ENCODE assay signal across 12 cellular contexts in the genomic region with DNA sequence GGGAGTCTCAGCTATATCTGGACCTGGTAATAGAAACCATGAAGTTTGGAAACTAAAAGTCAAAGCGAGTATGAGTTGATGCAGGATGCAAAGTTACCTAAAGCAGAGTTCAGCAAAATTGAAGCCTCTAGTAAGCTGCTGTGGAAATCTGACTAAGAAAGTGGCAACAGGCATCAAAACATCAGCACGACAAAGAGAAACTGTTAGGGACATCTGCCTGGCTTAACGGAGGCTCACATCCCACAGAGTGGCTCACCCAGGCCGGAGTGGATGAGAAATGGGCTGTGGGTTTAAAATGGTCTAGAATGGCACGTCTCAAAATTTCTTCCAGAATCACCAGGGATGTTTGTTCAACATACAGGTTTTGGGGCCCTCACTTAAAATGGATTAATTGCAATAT.
DNase-seq lines count a peak whose midpoint lies in the region; TF ChIP-seq lines count a peak whose summit lies in the region.
"Had no signal": no experiment of that assay in that cellular context is flagged by ENCODE, and none has a peak within 500 bp of the region (broad histone marks: within the 10 kb centered on the region; RNA-seq: fewer than 3 reads in every experiment).

No MANE protein-coding gene starts in this region.

- H3K18ac ChIP-seq in H9 (ENCODE audit: insufficient read length, low read depth, low read length): no peak overlapping the region

- H3K4me2 ChIP-seq in H9 (ENCODE audit: insufficient read depth, insufficient read length, low read length) (no peak overlapping the region), neural progenitor cell (no peak overlapping the region)
- H3K4me2 ChIP-seq: A549 had no signal

- H3K27me3 Mint-ChIP-seq in H9 (ENCODE audit: low read depth): no peaks in the 10 kb centered on the region
- no peaks in the 10 kb centered on the region for H3K27me3 Mint-ChIP-seq in endodermal cell (ENCODE audit: insufficient read depth)
- H3K27me3 Mint-ChIP-seq in neural progenitor cell (ENCODE audit: insufficient read depth, low read depth): peaks cover 3% of the 10 kb centered on the region

- H3K27ac Mint-ChIP-seq in H9: peak overlapping the region in 2 of 3 experiments; percentile 25 to 45; a peak in 2 of 7 replicates
- no peak overlapping the region for H3K27ac Mint-ChIP-seq in endodermal cell
- H3K27ac Mint-ChIP-seq in neural progenitor cell: no peak overlapping the region
- H3K27ac Mint-ChIP-seq: CD4-positive, alpha-beta memory T cell had no signal

- H3K4me3 ChIP-seq in endodermal cell (ENCODE audit: low read length) (no peak overlapping the region), neural progenitor cell (no peak overlapping the region)
- H3K4me3 ChIP-seq: A549 had no signal

- H3K4me1 ChIP-seq in H9 (ENCODE audit: insufficient read depth, low read length) (no peaks in the 10 kb centered on the region), endodermal cell (ENCODE audit: control insufficient read depth, insufficient read depth, low read length) (no peaks in the 10 kb centered on the region), neural progenitor cell (no peaks in the 10 kb centered on the region)
- H3K4me1 ChIP-seq: A549, BE2C had no signal

- H3K79me2 ChIP-seq in H9 (ENCODE audit: insufficient read depth, low read length) (no peaks in the 10 kb centered on the region), neural progenitor cell (ENCODE audit: low read depth) (no peaks in the 10 kb centered on the region)

- no peaks in the 10 kb centered on the region for H3K36me3 Mint-ChIP-seq in H9 (ENCODE audit: insufficient read depth in 1 of 3, low read depth in 3 of 3)
- H3K36me3 Mint-ChIP-seq in endodermal cell (ENCODE audit: low read depth): no peaks in the 10 kb centered on the region
- no peaks in the 10 kb centered on the region for H3K36me3 Mint-ChIP-seq in neural progenitor cell
- H3K36me3 Mint-ChIP-seq: CD4-positive, alpha-beta memory T cell had no signal

- H3K56ac ChIP-seq in H9 (ENCODE audit: insufficient read length, low read depth, low read length): no peak overlapping the region

- no peak overlapping the region for H2BK20ac ChIP-seq in H9 (ENCODE audit: low read depth, low read length, poor library complexity, severe bottlenecking)

- no peak overlapping the region for H2BK5ac ChIP-seq in H9 (ENCODE audit: insufficient read length, low read length)

- H3K14ac ChIP-seq in H9 (ENCODE audit: insufficient read depth, low read length): no peak overlapping the region

- no peak overlapping the region for H2AFZ ChIP-seq in H9 (ENCODE audit: low read length)
- H2AFZ ChIP-seq in neural progenitor cell (replicated peaks): no peak overlapping the region

- no CpG with 5 or more reads among the region's 5 CpGs for WGBS in H9 (ENCODE audit: extremely low coverage, insufficient read length, low lambda C conversion rate)
- 68 to 72% methylated on average over 4 to 5 of the region's 5 CpGs for WGBS in endodermal cell (ENCODE audit: insufficient coverage in 1 of 2, insufficient read length in 1 of 2), 2 experiments

- H4K8ac ChIP-seq in H9 (replicated peaks; ENCODE audit: insufficient read length, low read depth, low read length): no peak overlapping the region

- no peak overlapping the region for H4K91ac ChIP-seq in H9 (ENCODE audit: insufficient read length, low read depth, low read length)

- no peak overlapping the region for H2BK120ac ChIP-seq in H9 (ENCODE audit: low read depth, low read length, poor library complexity, severe bottlenecking)

- H3K9me3 ChIP-seq in H9 (ENCODE audit: control insufficient read depth, low read depth, low read length): no peaks in the 10 kb centered on the region
- H3K9me3 ChIP-seq in endodermal cell (ENCODE audit: control insufficient read depth, low read length): no peaks in the 10 kb centered on the region
- H3K9me3 ChIP-seq in neural progenitor cell (ENCODE audit: low read depth): no peaks in the 10 kb centered on the region
- H3K9me3 ChIP-seq: A549, BE2C had no signal

- no peak overlapping the region for H4K5ac ChIP-seq in H9 (ENCODE audit: insufficient read length, low read depth, low read length)

- H3T11ph ChIP-seq in H9 (ENCODE audit: low read length): no peak overlapping the region

- H3K79me1 ChIP-seq in H9 (ENCODE audit: insufficient read depth, low read depth, low read length, poor library complexity, severe bottlenecking): no peaks in the 10 kb centered on the region

- no peak overlapping the region for H2BK12ac ChIP-seq in H9 (ENCODE audit: insufficient read length, low read depth, low read length)

- no peak for DNase-seq in H9
- peak; percentile 61 for DNase-seq in NCI-H69 (lab: John Stamatoyannopoulos, UW)
- peak; percentile 46 for DNase-seq in endodermal cell
- DNase-seq in T-helper 2 cell: no peak
- DNase-seq in neural progenitor cell (ENCODE audit: low spot score): no peak
- no peak for DNase-seq in stimulated activated CD4-positive, alpha-beta T cell treated with anti-CD3 and anti-CD28 coated beads, Interleukin-2, amount 100 ng/mL, for 24 hours
- DNase-seq: BE2C; CD4-positive, alpha-beta memory T cell; DND-41; GDM1 had no signal

- H3K9me3 Mint-ChIP-seq in H9 (no peaks in the 10 kb centered on the region), endodermal cell (no peaks in the 10 kb centered on the region), neural progenitor cell (no peaks in the 10 kb centered on the region)
- H3K9me3 Mint-ChIP-seq: CD4-positive, alpha-beta memory T cell had no signal

- H3K4me3 Mint-ChIP-seq in H9 (no peak overlapping the region), endodermal cell (no peak overlapping the region), neural progenitor cell (no peak overlapping the region)
- H3K4me3 Mint-ChIP-seq: CD4-positive, alpha-beta memory T cell had no signal

- no peak for TF ChIP-seq CTCF in H9 (conservative IDR thresholded peaks at IDR 0.05)
- TF ChIP-seq CTCF in endodermal cell (conservative IDR thresholded peaks at IDR 0.05): no peak
- TF ChIP-seq CTCF in neural progenitor cell (IDR thresholded peaks at IDR 0.05): no peak

- no peak overlapping the region for H3K27ac ChIP-seq in H9 (ENCODE audit: insufficient read length, low read depth, low read length)
- H3K27ac ChIP-seq in endodermal cell (ENCODE audit: low read depth, low read length): no peak overlapping the region
- H3K27ac ChIP-seq in neural progenitor cell: no peak overlapping the region
- H3K27ac ChIP-seq: A549, C4-2B had no signal

- no peak overlapping the region for H2AK5ac ChIP-seq in H9 (ENCODE audit: insufficient read length, low read length)

- H3K36me3 ChIP-seq in endodermal cell (ENCODE audit: control insufficient read depth, insufficient read depth, low read length): no peaks in the 10 kb centered on the region
- H3K36me3 ChIP-seq in neural progenitor cell: no peaks in the 10 kb centered on the region
- H3K36me3 ChIP-seq: BE2C had no signal

- no peaks in the 10 kb centered on the region for H4K20me1 ChIP-seq in H9 (ENCODE audit: control insufficient read depth, insufficient read depth, insufficient read length)
- H4K20me1 ChIP-seq in neural progenitor cell (ENCODE audit: low read depth): no peaks in the 10 kb centered on the region

- no peak overlapping the region for H2BK15ac ChIP-seq in H9 (ENCODE audit: low read depth, low read length)

- H3K27me3 ChIP-seq in H9 (ENCODE audit: insufficient read depth, low read length): no peaks in the 10 kb centered on the region
- H3K27me3 ChIP-seq in endodermal cell (ENCODE audit: control insufficient read depth, insufficient read depth, low read length, poor library complexity, severe bottlenecking): no peaks in the 10 kb centered on the region
- H3K27me3 ChIP-seq in neural progenitor cell: no peaks in the 10 kb centered on the region
- H3K27me3 ChIP-seq: BE2C had no signal

- H3K23me2 ChIP-seq in H9 (ENCODE audit: insufficient read length, low read depth, low read length, poor library complexity, severe bottlenecking): no peaks in the 10 kb centered on the region

- no peaks in the 10 kb centered on the region for H3F3A ChIP-seq in neural progenitor cell (ENCODE audit: low read depth)

- H3K4ac ChIP-seq in H9 (ENCODE audit: low read depth, low read length): no peak overlapping the region

- no peak overlapping the region for H3K23ac ChIP-seq in H9 (ENCODE audit: insufficient read length, low read depth, low read length)

- H3K4me1 Mint-ChIP-seq in H9 (no peaks in the 10 kb centered on the region; a peak in 2 of 4 replicates), endodermal cell (no peaks in the 10 kb centered on the region), neural progenitor cell (no peaks in the 10 kb centered on the region)
- H3K4me1 Mint-ChIP-seq: CD4-positive, alpha-beta memory T cell had no signal

- H3K9ac ChIP-seq in H9 (ENCODE audit: extremely low read depth, insufficient read length, low read length) (no peak overlapping the region), endodermal cell (ENCODE audit: extremely low read depth, low read length, poor library complexity, severe bottlenecking) (no peak overlapping the region), neural progenitor cell (no peak overlapping the region)

Comparison
In these comparisons a context has a peak if more than half of its experiments do, and no peak if none do; other contexts are left out.
1. DNase-seq: peak in NCI-H69 (single experiment) and endodermal cell (single experiment); none in H9 (single experiment), T-helper 2 cell (0 of 5), neural progenitor cell (single experiment) and stimulated activated CD4-positive, alpha-beta T cell treated with anti-CD3 and anti-CD28 coated beads, Interleukin-2, amount 100 ng/mL, for 24 hours (0 of 2).
2. H3K27ac Mint-ChIP-seq: peak in H9 (2 of 3); none in endodermal cell (single experiment) and neural progenitor cell (single experiment).